5 cellular contexts compared by ENCODE assay signal in the genomic region with DNA sequence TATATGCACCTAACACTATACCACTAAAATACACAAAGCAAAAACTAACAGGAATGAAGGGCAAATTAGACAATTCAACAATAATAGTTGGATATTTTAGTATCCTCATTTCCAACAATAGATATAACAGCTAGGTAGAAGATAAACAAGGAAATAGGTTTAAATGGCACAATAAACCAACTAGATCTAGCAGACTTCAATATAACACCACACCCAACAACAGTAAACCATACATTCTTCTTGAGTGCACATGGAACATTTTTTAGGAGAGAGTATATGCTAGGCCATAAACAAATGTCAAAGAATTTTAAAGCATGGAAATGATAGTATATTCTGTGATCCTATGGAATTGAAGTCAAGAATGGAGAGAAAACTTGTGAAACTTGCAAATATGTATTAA.
"Had no signal": no experiment of that assay in that cellular context is flagged by ENCODE, and none has a peak within 500 bp of the region (broad histone marks: within the 10 kb centered on the region; RNA-seq: fewer than 3 reads in every experiment).

No MANE protein-coding gene starts in this region.

- FAIRE-seq: HepG2, HTR-8/SVneo, K562 had no signal

- H3K4me3 ChIP-seq: K562 had no signal

- H3K27ac ChIP-seq: HL-60 had no signal

- DNase-seq: IMR-90 had no signal

- ATAC-seq: HepG2, K562 had no signal
